ENCODE assay signal across 16 cellular contexts in genomic region chr15:58537033-58537432, GRCh38.
DNase-seq lines count a peak whose midpoint lies in the region; ATAC-seq and TF ChIP-seq lines count a peak whose summit lies in the region.
"Had no signal": no experiment of that assay in that cellular context is flagged by ENCODE, and none has a peak within 500 bp of the region (broad histone marks: within the 10 kb centered on the region; RNA-seq: fewer than 3 reads in every experiment).

No MANE protein-coding gene starts in this region.

- no peak overlapping the region for H3K4me3 ChIP-seq in heart left ventricle
- H3K4me3 ChIP-seq: A549 had no signal

- intact Hi-C loops in cardiac septum (cut with DNase I) (no loop called here), heart left ventricle (cut with DNase I) (no loop called here)

- ATAC-seq in heart left ventricle: no peak
- no peak for ATAC-seq in left lobe of liver
- ATAC-seq in HG03025 (IDR thresholded peaks at IDR 0.05; ENCODE audit: low FRiP score, unreplicated experiment): no peak
- ATAC-seq: A549 had no signal

- no peaks in the 10 kb centered on the region for H3K4me1 ChIP-seq in heart left ventricle

- H3K27ac ChIP-seq in heart left ventricle: no peak overlapping the region
- H3K27ac ChIP-seq: 22Rv1, C4-2B had no signal

- WGBS in heart left ventricle, 4 donors: 93 to 99% (median 97%) methylated on average over 9 of the region's 9 CpGs

- TF ChIP-seq POLR2A in heart left ventricle (IDR thresholded peaks at IDR 0.05): no peak

- peak; percentile 15 for DNase-seq in activated CD4-positive, CD25-positive, alpha-beta regulatory T cell treated with anti-CD3 and anti-CD28 coated beads, Interleukin-2, amount 50 U/mL, for 72 hours
- DNase-seq in activated CD4-positive, CD25-positive, alpha-beta regulatory T cell (lab: John Stamatoyannopoulos, UW): no peak
- DNase-seq in cardiac septum (ENCODE audit: low spot score) (peak; percentile 33), heart left ventricle (no peak), left lobe of liver (ENCODE audit: low spot score) (peak; percentile 41)
- no peak for DNase-seq in effector CD4-positive, alpha-beta T cell
- DNase-seq: AML-193; Caco-2; CD4-positive, alpha-beta T cell; GDM1; GOT3; H9 had no signal

- no peaks in the 10 kb centered on the region for H3K27me3 ChIP-seq in heart left ventricle

- no peak for TF ChIP-seq CTCF in heart left ventricle (IDR thresholded peaks at IDR 0.05)

- H3K9me3 ChIP-seq in heart left ventricle: no peaks in the 10 kb centered on the region
- H3K9me3 ChIP-seq: A549, Caco-2 had no signal

- H3K36me3 ChIP-seq in heart left ventricle: no peaks in the 10 kb centered on the region

Comparison
In these comparisons a context has a peak if more than half of its experiments do, and no peak if none do; other contexts are left out.
1. DNase-seq: peak in activated CD4-positive, CD25-positive, alpha-beta regulatory T cell treated with anti-CD3 and anti-CD28 coated beads, Interleukin-2, amount 50 U/mL, for 72 hours (single experiment), cardiac septum (single experiment) and left lobe of liver (single experiment); none in activated CD4-positive, CD25-positive, alpha-beta regulatory T cell (0 of 4), heart left ventricle (0 of 5) and effector CD4-positive, alpha-beta T cell (single experiment).